Comparison of ENCODE assay signal across 1 cellular context in genomic region chr14:44961730-44962572, GRCh38.
A peak's percentile ranks its signal among the peaks of the same experiment; 100 is the strongest.
TF ChIP-seq lines count a peak whose summit lies in the region.

Gene KLHL28, minus strand, starts transcription at chr14:44961947. Its CDS starts 16,019 bp downstream, at chr14:44945928.
Gene TOGARAM1, plus strand, starts transcription at chr14:44962190. Its CDS starts 232 bp downstream, at chr14:44962422.

TF ChIP-seq in HEK293, 187 proteins besides CTCF, POLR2A, EP300 and RAD21 (continued from another document and continues in another):
- TF ChIP-seq REST (tag by site-specific recombination; IDR thresholded peaks at IDR 0.05) (0 out of 2 replicates have a peak, but pooled peaks have one; percentile 26), ZNF747 (tag by site-specific recombination; IDR thresholded peaks at IDR 0.05) (no peak), HIC1 (tag by site-specific recombination; IDR thresholded peaks at IDR 0.05) (peak; percentile 97), ZNF791 (tag by site-specific recombination; IDR thresholded peaks at IDR 0.05) (no peak), ZNF394 (tag by site-specific recombination; IDR thresholded peaks at IDR 0.05; ENCODE audit: borderline replicate concordance) (no peak), ZSCAN18 (tag by site-specific recombination; IDR thresholded peaks at IDR 0.05) (no peak), GLI4 (tag by site-specific recombination; IDR thresholded peaks at IDR 0.05) (no peak), PRDM6 (tag by site-specific recombination; IDR thresholded peaks at IDR 0.05) (no peak), ZNF629 (tag by site-specific recombination; IDR thresholded peaks at IDR 0.05) (peak; percentile 85), ZNF776 (tag by site-specific recombination; IDR thresholded peaks at IDR 0.05; ENCODE audit: borderline replicate concordance) (no peak), ZNF510 (tag by site-specific recombination; IDR thresholded peaks at IDR 0.05; ENCODE audit: insufficient replicate concordance) (no peak), PRDM1 (tag by site-specific recombination; IDR thresholded peaks at IDR 0.05) (no peak), PBX3 (CRISPR knock-in tag; IDR thresholded peaks at IDR 0.05) (no peak), ZEB2 (tag by site-specific recombination; IDR thresholded peaks at IDR 0.05) (0 out of 2 replicates have a peak, but pooled peaks have one; percentile 20), ZNF214 (tag by site-specific recombination; IDR thresholded peaks at IDR 0.05; ENCODE audit: borderline replicate concordance) (no peak), KLF17 (tag by site-specific recombination; IDR thresholded peaks at IDR 0.05) (peak; percentile 60), ZNF48 (tag by site-specific recombination; IDR thresholded peaks at IDR 0.05) (no peak), ZNF777 (tag by site-specific recombination; IDR thresholded peaks at IDR 0.05; ENCODE audit: borderline replicate concordance) (no peak), SCRT1 (tag by site-specific recombination; IDR thresholded peaks at IDR 0.05; ENCODE audit: borderline replicate concordance) (no peak), ZNF501 (tag by site-specific recombination; IDR thresholded peaks at IDR 0.05) (0 out of 2 replicates have a peak, but pooled peaks have one; percentile 59), ZFP3 (tag by site-specific recombination; IDR thresholded peaks at IDR 0.05; ENCODE audit: low read depth) (no peak), ZNF157 (tag by site-specific recombination; IDR thresholded peaks at IDR 0.05) (no peak), ZNF280C (tag by site-specific recombination; IDR thresholded peaks at IDR 0.05) (no peak), ZNF704 (tag by site-specific recombination; IDR thresholded peaks at IDR 0.05) (no peak), ZNF398 (tag by site-specific recombination; IDR thresholded peaks at IDR 0.05) (no peak), HOXC10 (CRISPR knock-in tag; IDR thresholded peaks at IDR 0.05) (no peak), ZNF677 (tag by site-specific recombination; IDR thresholded peaks at IDR 0.05) (no peak), ZNF544 (tag by site-specific recombination; IDR thresholded peaks at IDR 0.05) (no peak), ZNF624 (tag by site-specific recombination; IDR thresholded peaks at IDR 0.05) (no peak), GLIS2 (tag by site-specific recombination; IDR thresholded peaks at IDR 0.05) (peak; percentile 98), INSM2 (tag by site-specific recombination; IDR thresholded peaks at IDR 0.05) (no peak), ZNF16 (tag by site-specific recombination; IDR thresholded peaks at IDR 0.05; ENCODE audit: low read depth) (no peak), ZNF37A (tag by site-specific recombination; IDR thresholded peaks at IDR 0.05) (no peak), FEZF1 (tag by site-specific recombination; IDR thresholded peaks at IDR 0.05) (peak; percentile 40), GLIS1 (tag by site-specific recombination; IDR thresholded peaks at IDR 0.05) (peak; percentile 65), ZNF169 (tag by site-specific recombination; IDR thresholded peaks at IDR 0.05) (no peak), ZSCAN23 (tag by site-specific recombination; IDR thresholded peaks at IDR 0.05) (no peak), ZNF549 (tag by site-specific recombination; IDR thresholded peaks at IDR 0.05) (no peak), BCL11A (tag by site-specific recombination; IDR thresholded peaks at IDR 0.05; ENCODE audit: low read depth) (no peak), MEIS1 (CRISPR knock-in tag; IDR thresholded peaks at IDR 0.05; ENCODE audit: borderline replicate concordance) (no peak), ZNF223 (tag by site-specific recombination; IDR thresholded peaks at IDR 0.05) (no peak)
